21 cellular contexts compared by ENCODE assay signal in genomic region chr18:10732990-10733389, GRCh38.
"Had no signal": no experiment of that assay in that cellular context is flagged by ENCODE, and none has a peak within 500 bp of the region (broad histone marks: within the 10 kb centered on the region; RNA-seq: fewer than 3 reads in every experiment).

No MANE protein-coding gene starts in this region.

- H3K9ac ChIP-seq: SK-N-SH had no signal

- ATAC-seq: Panc1, PC-3, T-cell had no signal

- H3K9me3 ChIP-seq: SK-N-SH had no signal

- H3K27ac ChIP-seq: RWPE1 had no signal

- DNase-seq: KBM-7, MV-4-11, NCI-H1048, NCI-H1105, NCI-H1417, NCI-H146, NCI-H1694 treated with DMSO at 0.1 percent for 48 hours, NCI-H1930, NCI-H2081, NCI-H2107, NCI-H2227 treated with DMSO at 0.1 percent for 48 hours, NCI-H524 treated with DMSO at 0.1 percent for 48 hours, NCI-H69, NCI-H774, PC-3, SHP77, SK-N-SH, SW 1271, T-cell had no signal
